In genomic region chr6:77424761-77425160, GRCh38 we compare ENCODE assay signal across 1 cellular context.
TF ChIP-seq lines count a peak whose summit lies in the region.

No MANE protein-coding gene starts in this region.

TF ChIP-seq in SK-N-SH treated with all-trans-retinoic acid at 6 μM for 48 hours, 23 proteins besides CTCF, POLR2A, EP300 and RAD21 (continued from another document):
- TF ChIP-seq PATZ1 (CRISPR knock-in tag; IDR thresholded peaks at IDR 0.05; ENCODE audit: borderline replicate concordance) (no peak), TCF4 (CRISPR knock-in tag; IDR thresholded peaks at IDR 0.05; ENCODE audit: borderline replicate concordance) (no peak), ZNF565 (CRISPR knock-in tag; conservative IDR thresholded peaks at IDR 0.05; ENCODE audit: low read depth) (no peak), TSHZ2 (CRISPR knock-in tag; IDR thresholded peaks at IDR 0.05) (no peak), POU6F1 (CRISPR knock-in tag; IDR thresholded peaks at IDR 0.05; ENCODE audit: borderline replicate concordance, low read depth) (no peak), ZNF8 (CRISPR knock-in tag; IDR thresholded peaks at IDR 0.05) (no peak)
